In genomic region chr16:29348748-29349147, GRCh38 we compare ENCODE assay signal across 1 cellular context. TPM values are rescaled to one million over a fixed set of nuclear protein-coding genes. Genes with fewer than 3 reads are reported as not detected.
"Had no signal": no experiment of that assay in that cellular context is flagged by ENCODE, and none has a peak within 500 bp of the region (broad histone marks: within the 10 kb centered on the region; RNA-seq: fewer than 3 reads in every experiment).

No MANE protein-coding gene starts in this region.

RNA-seq across cellular contexts. Expression of gene NPIPB11, which starts 57.8 kb away (rescaled TPM):
- total RNA-seq: skeletal muscle tissue had no signal
